ENCODE assay signal across 13 cellular contexts in genomic region chr2:29281086-29281485, GRCh38.
"Had no signal": no experiment of that assay in that cellular context is flagged by ENCODE, and none has a peak within 500 bp of the region (broad histone marks: within the 10 kb centered on the region; RNA-seq: fewer than 3 reads in every experiment).

No MANE protein-coding gene starts in this region.

- DNase-seq: activated naive CD4-positive, alpha-beta T cell treated with Interleukin-2 at 50 U/mL for 16 hours; activated T-cell treated with anti-CD3 and anti-CD28 coated beads for 4 hours; colonic mucosa; glutamatergic neuron; kidney glomerular epithelial cell; stimulated activated CD4-positive, alpha-beta T cell treated with anti-CD3 and anti-CD28 coated beads, Interleukin-2, amount 100 ng/mL, for 48 hours had no signal

- H2AFZ ChIP-seq: parathyroid adenoma had no signal

- ATAC-seq: activated CD4-positive, CD25-positive, alpha-beta regulatory T cell treated with anti-CD3 and anti-CD28 coated beads, Interleukin-2, amount 50 U/mL, for 24 hours; stimulated activated memory B cell treated with anti-CD40 and anti-IgM and Interleukin-4, amounts not matched to agents 10 μg/mL and 1 μg/mL and 100 μg/mL, for 72 hours had no signal

- H3K79me2 ChIP-seq: parathyroid adenoma had no signal

- H3K36me3 Mint-ChIP-seq: mesothelial cell of epicardium; stimulated activated memory B cell treated with anti-CD40 and anti-IgM and Interleukin-4, amounts not matched to agents 10 μg/mL and 1 μg/mL and 100 μg/mL, for 72 hours had no signal

- H3K9ac ChIP-seq: parathyroid adenoma had no signal

- H3K4me1 ChIP-seq: colonic mucosa, parathyroid adenoma, vagina had no signal

- H3K4me3 ChIP-seq: cardiac muscle cell, colonic mucosa, vagina had no signal

- H3K4me1 Mint-ChIP-seq: stimulated activated memory B cell treated with anti-CD40 and anti-IgM and Interleukin-4, amounts not matched to agents 10 μg/mL and 1 μg/mL and 100 μg/mL, for 72 hours had no signal

- H3K9me3 ChIP-seq: colonic mucosa, vagina had no signal

- H3K27me3 ChIP-seq: cardiac muscle cell, colonic mucosa, vagina had no signal

- H3K4me3 Mint-ChIP-seq: mesothelial cell of epicardium; neural crest cell; stimulated activated memory B cell treated with anti-CD40 and anti-IgM and Interleukin-4, amounts not matched to agents 10 μg/mL and 1 μg/mL and 100 μg/mL, for 72 hours had no signal

- H3K36me3 ChIP-seq: cardiac muscle cell, colonic mucosa, vagina had no signal

- H3K9me3 Mint-ChIP-seq: mesothelial cell of epicardium; stimulated activated memory B cell treated with anti-CD40 and anti-IgM and Interleukin-4, amounts not matched to agents 10 μg/mL and 1 μg/mL and 100 μg/mL, for 72 hours had no signal

- H3K27ac Mint-ChIP-seq: mesothelial cell of epicardium; stimulated activated memory B cell treated with anti-CD40 and anti-IgM and Interleukin-4, amounts not matched to agents 10 μg/mL and 1 μg/mL and 100 μg/mL, for 72 hours had no signal

- H3K27ac ChIP-seq: cardiac muscle cell, colonic mucosa, parathyroid adenoma, vagina had no signal
